1 cellular context compared by ENCODE assay signal in genomic region chr2:181803903-181804799, GRCh38.
TF ChIP-seq lines count a peak whose summit lies in the region.
"Not testable (repeated sequence)": the region's sequence is repeated elsewhere in the genome, so short reads cannot be mapped to it uniquely, and the experiment has no call there.

No MANE protein-coding gene starts in this region.

TF ChIP-seq in HepG2, 621 proteins besides CTCF, POLR2A, EP300 and RAD21 (continued from another document and continues in another):
- TF ChIP-seq ARID5B (CRISPR knock-in tag; IDR thresholded peaks at IDR 0.05) (0 out of 2 replicates have a peak, but pooled peaks have one; percentile 75), HMGXB4 (CRISPR knock-in tag; IDR thresholded peaks at IDR 0.05; ENCODE audit: borderline replicate concordance in 1 of 2, low read depth in 1 of 2) (peak in 1 of 2 experiments; percentile 53; a peak in 1 of 4 replicates), ZNF33B (CRISPR knock-in tag; IDR thresholded peaks at IDR 0.05) (0 out of 2 replicates have a peak, but pooled peaks have one; percentile 49), ZNF563 (CRISPR knock-in tag; IDR thresholded peaks at IDR 0.05) (0 out of 2 replicates have a peak, but pooled peaks have one; percentile 32), REPIN1 (CRISPR knock-in tag; IDR thresholded peaks at IDR 0.05; ENCODE audit: borderline replicate concordance, low read depth) (peak; percentile 44; the same call in 1 of the 2 replicates), TEAD3 (CRISPR knock-in tag; optimal IDR thresholded peaks at IDR 0.05; ENCODE audit: borderline replicate concordance) (peak; percentile 61), ZNF614 (CRISPR knock-in tag; IDR thresholded peaks at IDR 0.05; ENCODE audit: borderline replicate concordance) (0 out of 2 replicates have a peak, but pooled peaks have one; percentile 34), HOMEZ (CRISPR knock-in tag; IDR thresholded peaks at IDR 0.05; ENCODE audit: low read depth) (peak; percentile 86; the same call in 1 of the 2 replicates), ZNF12 (CRISPR knock-in tag; IDR thresholded peaks at IDR 0.05) (peak; percentile 54; the same call in 1 of the 2 replicates), GABPB1 (CRISPR knock-in tag; IDR thresholded peaks at IDR 0.05) (0 out of 2 replicates have a peak, but pooled peaks have one; percentile 9), YY1 (IDR thresholded peaks at IDR 0.05; ENCODE audit: insufficient read depth, insufficient replicate concordance, low read depth, low read length) (peak; percentile 79), HIVEP1 (CRISPR knock-in tag; IDR thresholded peaks at IDR 0.05) (0 out of 2 replicates have a peak, but pooled peaks have one; percentile 18), FOXA1 (CRISPR knock-in tag; IDR thresholded peaks at IDR 0.05) (peak; percentile 86), ZNF503 (CRISPR knock-in tag; IDR thresholded peaks at IDR 0.05) (peak; percentile 64; the same call in 1 of the 2 replicates), POLR2AphosphoS5 (IDR thresholded peaks at IDR 0.05; ENCODE audit: low read depth, low read length) (peak; percentile 48), HOXA3 (CRISPR knock-in tag; IDR thresholded peaks at IDR 0.05) (peak; percentile 76), TFAP4 (IDR thresholded peaks at IDR 0.05; ENCODE audit: borderline replicate concordance, low read depth) (peak; percentile 27; the same call in 1 of the 2 replicates), ZBTB43 (CRISPR knock-in tag; conservative IDR thresholded peaks at IDR 0.05) (0 out of 2 replicates have a peak, but pooled peaks have one; percentile 35), KDM5B (CRISPR knock-in tag; IDR thresholded peaks at IDR 0.05; ENCODE audit: borderline replicate concordance) (peak; percentile 72), ZNF501 (CRISPR knock-in tag; IDR thresholded peaks at IDR 0.05) (peak; percentile 85), RFXAP (CRISPR knock-in tag; IDR thresholded peaks at IDR 0.05; ENCODE audit: borderline replicate concordance) (peak; percentile 59; the same call in 1 of the 2 replicates), SP4 (CRISPR knock-in tag; IDR thresholded peaks at IDR 0.05) (peak; percentile 67; the same call in 1 of the 2 replicates), TCF7 (IDR thresholded peaks at IDR 0.05; ENCODE audit: low read depth) (peak; percentile 9; the same call in 1 of the 2 replicates), KDM4B (CRISPR knock-in tag; IDR thresholded peaks at IDR 0.05) (0 out of 2 replicates have a peak, but pooled peaks have one; percentile 42), MTA1 (CRISPR knock-in tag; IDR thresholded peaks at IDR 0.05; ENCODE audit: borderline replicate concordance) (peak; percentile 87; the same call in 1 of the 2 replicates), SOX13 (CRISPR knock-in tag; conservative IDR thresholded peaks at IDR 0.05 in 1 of 2, IDR thresholded peaks at IDR 0.05 in 1 of 2) (peak in 1 of 2 experiments; percentile 49; a peak in 1 of 4 replicates), PAWR (CRISPR knock-in tag; IDR thresholded peaks at IDR 0.05; ENCODE audit: borderline replicate concordance) (0 out of 2 replicates have a peak, but pooled peaks have one; percentile 63), MAFG (CRISPR knock-in tag; IDR thresholded peaks at IDR 0.05) (0 out of 2 replicates have a peak, but pooled peaks have one; percentile 39), IRF9 (CRISPR knock-in tag; IDR thresholded peaks at IDR 0.05; ENCODE audit: borderline replicate concordance) (peak; percentile 61; the same call in 1 of the 2 replicates), TAF1 (CRISPR knock-in tag; IDR thresholded peaks at IDR 0.05) (peak; percentile 51; the same call in 1 of the 2 replicates), TBX2 (CRISPR knock-in tag; IDR thresholded peaks at IDR 0.05; ENCODE audit: borderline replicate concordance) (peak; percentile 70; the same call in 1 of the 2 replicates), ZNF280D (CRISPR knock-in tag; IDR thresholded peaks at IDR 0.05) (0 out of 2 replicates have a peak, but pooled peaks have one; percentile 59), POGZ (CRISPR knock-in tag; IDR thresholded peaks at IDR 0.05) (peak; percentile 80), FOXP1 (CRISPR knock-in tag; IDR thresholded peaks at IDR 0.05) (peak; percentile 26; the same call in 1 of the 2 replicates), ZBTB20 (CRISPR knock-in tag; IDR thresholded peaks at IDR 0.05; ENCODE audit: borderline replicate concordance, low read depth) (peak; percentile 34; the same call in 1 of the 2 replicates), MEIS1 (CRISPR knock-in tag; IDR thresholded peaks at IDR 0.05; ENCODE audit: borderline replicate concordance) (peak; percentile 70; the same call in 1 of the 2 replicates), ZMYM4 (CRISPR knock-in tag; IDR thresholded peaks at IDR 0.05) (peak; percentile 91), THAP9 (CRISPR knock-in tag; IDR thresholded peaks at IDR 0.05; ENCODE audit: borderline replicate concordance) (peak; percentile 79)
- TF ChIP-seq FOXA1, SOX13, FOXP1 (IDR thresholded peaks at IDR 0.05): not testable (repeated sequence)
